In the genomic region with DNA sequence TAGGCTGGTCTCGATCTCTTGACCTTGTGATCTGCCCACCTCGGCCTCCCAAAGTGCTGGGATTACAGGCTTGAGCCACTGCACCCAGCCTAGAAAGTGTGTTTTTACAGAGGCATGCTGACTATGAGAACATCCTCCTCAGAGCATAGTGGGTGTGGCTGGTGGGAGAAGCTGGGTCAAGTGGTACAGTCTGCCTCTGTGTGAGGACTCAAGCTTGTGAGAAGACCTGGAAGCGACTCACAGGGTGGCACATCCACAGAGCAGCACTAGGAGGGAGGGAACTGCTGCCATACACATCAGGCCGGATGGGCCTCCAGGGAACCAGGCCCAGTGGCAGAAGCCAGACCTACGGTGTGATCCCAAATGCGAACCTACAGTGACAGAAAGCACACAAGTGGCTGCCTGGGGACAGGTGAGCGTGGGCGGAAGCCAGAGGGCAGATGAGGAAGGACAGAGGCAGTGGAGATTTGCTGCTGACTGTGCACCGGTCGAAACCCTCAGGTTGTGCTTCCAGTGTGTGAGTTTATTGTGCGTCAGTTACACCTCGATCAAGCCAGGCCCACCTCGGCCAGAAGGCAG, we compare ENCODE assay signal across 1 cellular context.
TF ChIP-seq lines count a peak whose summit lies in the region.

No MANE protein-coding gene starts in this region.

TF ChIP-seq in IMR-90, 13 proteins besides CTCF, POLR2A, EP300 and RAD21:
- TF ChIP-seq MAZ (IDR thresholded peaks at IDR 0.05; ENCODE audit: borderline replicate concordance, low read depth, low read length) (no peak), RCOR1 (IDR thresholded peaks at IDR 0.05; ENCODE audit: insufficient replicate concordance, low read length) (no peak), CEBPB (IDR thresholded peaks at IDR 0.05; ENCODE audit: low read depth, low read length) (no peak)
- TF ChIP-seq, protein P1, sequence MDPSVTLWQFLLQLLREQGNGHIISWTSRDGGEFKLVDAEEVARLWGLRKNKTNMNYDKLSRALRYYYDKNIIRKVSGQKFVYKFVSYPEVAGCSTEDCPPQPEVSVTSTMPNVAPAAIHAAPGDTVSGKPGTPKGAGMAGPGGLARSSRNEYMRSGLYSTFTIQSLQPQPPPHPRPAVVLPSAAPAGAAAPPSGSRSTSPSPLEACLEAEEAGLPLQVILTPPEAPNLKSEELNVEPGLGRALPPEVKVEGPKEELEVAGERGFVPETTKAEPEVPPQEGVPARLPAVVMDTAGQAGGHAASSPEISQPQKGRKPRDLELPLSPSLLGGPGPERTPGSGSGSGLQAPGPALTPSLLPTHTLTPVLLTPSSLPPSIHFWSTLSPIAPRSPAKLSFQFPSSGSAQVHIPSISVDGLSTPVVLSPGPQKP (IDR thresholded peaks at IDR 0.05; ENCODE audit: borderline replicate concordance, low read depth, low read length): no peak
- TF ChIP-seq, protein P2, sequence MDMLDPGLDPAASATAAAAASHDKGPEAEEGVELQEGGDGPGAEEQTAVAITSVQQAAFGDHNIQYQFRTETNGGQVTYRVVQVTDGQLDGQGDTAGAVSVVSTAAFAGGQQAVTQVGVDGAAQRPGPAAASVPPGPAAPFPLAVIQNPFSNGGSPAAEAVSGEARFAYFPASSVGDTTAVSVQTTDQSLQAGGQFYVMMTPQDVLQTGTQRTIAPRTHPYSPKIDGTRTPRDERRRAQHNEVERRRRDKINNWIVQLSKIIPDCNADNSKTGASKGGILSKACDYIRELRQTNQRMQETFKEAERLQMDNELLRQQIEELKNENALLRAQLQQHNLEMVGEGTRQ (IDR thresholded peaks at IDR 0.05; ENCODE audit: low read depth, low read length): no peak
TF ChIP-seq in IMR-90: peak in this region for 0.
